ENCODE assay signal across 17 cellular contexts in genomic region chr12:9731393-9731792, GRCh38. TPM values are rescaled to one million over a fixed set of nuclear protein-coding genes. Genes with fewer than 3 reads are reported as not detected.
DNase-seq lines count a peak whose midpoint lies in the region; ATAC-seq, FAIRE-seq and TF ChIP-seq lines count a peak whose summit lies in the region.
"Had no signal": no experiment of that assay in that cellular context is flagged by ENCODE, and none has a peak within 500 bp of the region (broad histone marks: within the 10 kb centered on the region; RNA-seq: fewer than 3 reads in every experiment).

No MANE protein-coding gene starts in this region.

- no peak overlapping the region for H3K14ac ChIP-seq in neuronal stem cell (ENCODE audit: low read length)

- no peak overlapping the region for H4K91ac ChIP-seq in neuronal stem cell (ENCODE audit: low read depth, low read length, poor library complexity)

- H3K79me1 ChIP-seq in neuronal stem cell (ENCODE audit: low read depth, low read length) = no peaks in the 10 kb centered on the region

- no peak overlapping the region for H3K4me2 ChIP-seq in neuronal stem cell (ENCODE audit: insufficient read depth, low read length, poor library complexity, severe bottlenecking)

- peak; percentile 77 for FAIRE-seq in GM18507 (lab: Jason Lieb, UNC)
- FAIRE-seq: endometrium, keratinocyte had no signal

- H3K36me3 Mint-ChIP-seq in CD4-positive, alpha-beta memory T cell = no peaks in the 10 kb centered on the region
- H3K36me3 Mint-ChIP-seq in T-helper 2 cell treated with Interferon-gamma antibody and Interleukin-4, amounts not matched to agents 5 μg/mL and 100 μg/mL, for 36 hours (ENCODE audit: low read depth) = peaks cover 6% of the 10 kb centered on the region
- H3K36me3 Mint-ChIP-seq: CD4-positive, CD25-positive, alpha-beta regulatory T cell had no signal

- no peak overlapping the region for H2BK12ac ChIP-seq in neuronal stem cell (ENCODE audit: low read length)

- CTCF ChIA-PET in CD4-positive, alpha-beta memory T cell (lab: Charles Lee; ENCODE audit: partially characterized antibody) = interaction anchor here (0.9 to 2.5 kb wide), 2 partner anchors 11 to 40 kb away, joined by 3 to 16 read pairs; no protein-coding TSS in a partner anchor

- no peak overlapping the region for H2AK5ac ChIP-seq in neuronal stem cell (ENCODE audit: low read depth, low read length)

- H3K4me3 Mint-ChIP-seq in CD4-positive, alpha-beta memory T cell = peak overlapping the region; percentile 54 to 88 (median 62)
- peak overlapping the region; percentile 90 for H3K4me3 Mint-ChIP-seq in T-helper 2 cell treated with Interferon-gamma antibody and Interleukin-4, amounts not matched to agents 5 μg/mL and 100 μg/mL, for 36 hours
- H3K4me3 Mint-ChIP-seq: CD4-positive, CD25-positive, alpha-beta regulatory T cell had no signal

- no peak overlapping the region for H3K4ac ChIP-seq in neuronal stem cell (ENCODE audit: low read length)

- DNase-seq in CD4-positive, alpha-beta memory T cell = no peak
- DNase-seq in GM18507 (ENCODE audit: extremely low spot score, insufficient read length, low read depth) (no peak), lower lobe of right lung (no peak), neuronal stem cell (ENCODE audit: low spot score) (no peak), DMS 273 (lab: John Stamatoyannopoulos, UW; ENCODE audit: unreplicated experiment) (no peak)
- DNase-seq in T-helper 2 cell treated with Interferon-gamma antibody and Interleukin-4, amounts not matched to agents 5 μg/mL and 100 μg/mL, for 36 hours (ENCODE audit: low spot score) = no peak
- DNase-seq: HCEC 1CT; NCI-H2029 treated with DMSO at 0.1 percent for 48 hours; SHP77 treated with DMSO at 0.1 percent for 48 hours; stimulated activated CD4-positive, alpha-beta T cell treated with anti-CD3 and anti-CD28 coated beads, Interleukin-2, amount 100 ng/mL, for 24 hours had no signal

- no peak for TF ChIP-seq CTCF in lower lobe of right lung (IDR thresholded peaks at IDR 0.05)

- H3K18ac ChIP-seq in neuronal stem cell (ENCODE audit: low read length) = no peak overlapping the region

- POLR2A ChIA-PET in CD4-positive, alpha-beta memory T cell (lab: Charles Lee; ENCODE audit: partially characterized antibody) = interaction anchor here (1.0 to 4.9 kb wide), 3 partner anchors 11 to 70 kb away, joined by 4 to 36 read pairs (median 4); no protein-coding TSS in a partner anchor

- no peak overlapping the region for H3K23ac ChIP-seq in neuronal stem cell (ENCODE audit: low read depth, low read length, poor library complexity)

- H3K27me3 ChIP-seq in CD4-positive, alpha-beta memory T cell (ENCODE audit: insufficient read depth, low read length) = no peaks in the 10 kb centered on the region
- H3K27me3 ChIP-seq in lower lobe of right lung (ENCODE audit: low read depth) (no peaks in the 10 kb centered on the region), neuronal stem cell (ENCODE audit: control insufficient read depth in 3 of 3, insufficient read depth in 3 of 3, low read depth in 1 of 3, low read length in 3 of 3) (no peaks in the 10 kb centered on the region)
- H3K27me3 ChIP-seq: cardiac muscle cell had no signal

- H3K4me1 ChIP-seq in CD4-positive, alpha-beta memory T cell (ENCODE audit: insufficient read depth, low read length) = peaks cover 22% of the 10 kb centered on the region
- H3K4me1 ChIP-seq in lower lobe of right lung = no peaks in the 10 kb centered on the region
- H3K4me1 ChIP-seq in neuronal stem cell (ENCODE audit: control insufficient read depth in 2 of 2, insufficient read depth in 1 of 2, low read depth in 1 of 2, low read length in 2 of 2) = no peaks in the 10 kb centered on the region

- ATAC-seq in lower lobe of right lung = no peak
- ATAC-seq in HG03565 (IDR thresholded peaks at IDR 0.05; ENCODE audit: unreplicated experiment) = no peak

- no peak overlapping the region for H4K8ac ChIP-seq in neuronal stem cell (ENCODE audit: low read depth, low read length)

- intact Hi-C loops in CD4-positive, alpha-beta memory T cell (cut with micrococcal nuclease) = no loop called here
- intact Hi-C loops in lower lobe of right lung (cut with DNase I) = no loop called here

- H3K9me3 ChIP-seq in CD4-positive, alpha-beta memory T cell (ENCODE audit: control insufficient read depth in 1 of 2, low read length in 2 of 2) = no peaks in the 10 kb centered on the region
- H3K9me3 ChIP-seq in lower lobe of right lung = no peaks in the 10 kb centered on the region
- no peaks in the 10 kb centered on the region for H3K9me3 ChIP-seq in neuronal stem cell (replicated peaks in 1 of 2; ENCODE audit: control insufficient read depth in 2 of 2, insufficient read depth in 1 of 2, low read depth in 1 of 2, low read length in 2 of 2)

- no peak overlapping the region for H2AFZ ChIP-seq in neuronal stem cell (ENCODE audit: low read length)

- H3K27ac Mint-ChIP-seq in CD4-positive, alpha-beta memory T cell = peak overlapping the region; percentile 31 to 88 (median 71)
- H3K27ac Mint-ChIP-seq in T-helper 2 cell treated with Interferon-gamma antibody and Interleukin-4, amounts not matched to agents 5 μg/mL and 100 μg/mL, for 36 hours = peak overlapping the region; percentile 86
- H3K27ac Mint-ChIP-seq: progenitor cell of endocrine pancreas had no signal

- H2BK5ac ChIP-seq in neuronal stem cell (ENCODE audit: low read length) = no peak overlapping the region

- WGBS in neuronal stem cell (ENCODE audit: extremely low coverage in 2 of 2, insufficient read length in 2 of 2, insufficient replicate concordance in 1 of 2), 2 donors = no CpG with 5 or more reads among the region's 6 CpGs

- H3K36me3 ChIP-seq in CD4-positive, alpha-beta memory T cell (ENCODE audit: insufficient read depth, low read length) = no peaks in the 10 kb centered on the region
- H3K36me3 ChIP-seq in lower lobe of right lung (no peaks in the 10 kb centered on the region), neuronal stem cell (replicated peaks in 1 of 2; ENCODE audit: control insufficient read depth in 2 of 2, insufficient read depth in 2 of 2, low read length in 2 of 2) (no peaks in the 10 kb centered on the region)
- H3K36me3 ChIP-seq: cardiac muscle cell had no signal

- H3K27ac ChIP-seq in CD4-positive, alpha-beta memory T cell (ENCODE audit: low read depth, low read length) = no peak overlapping the region
- peak overlapping the region; percentile 70 for H3K27ac ChIP-seq in lower lobe of right lung
- H3K27ac ChIP-seq in neuronal stem cell (replicated peaks; ENCODE audit: low read length) = no peak overlapping the region
- H3K27ac ChIP-seq: cardiac muscle cell had no signal

- H3K4me3 ChIP-seq in CD4-positive, alpha-beta memory T cell (ENCODE audit: low read length in 2 of 2) = no peak overlapping the region
- H3K4me3 ChIP-seq in lower lobe of right lung (peak overlapping the region; percentile 22), neuronal stem cell (ENCODE audit: low read length in 2 of 2) (no peak overlapping the region)
- H3K4me3 ChIP-seq: cardiac muscle cell had no signal

- peaks cover 0 to 2% (median 0%) of the 10 kb centered on the region in 8 donors for H3K9me3 Mint-ChIP-seq in CD4-positive, alpha-beta memory T cell
- no peaks in the 10 kb centered on the region for H3K9me3 Mint-ChIP-seq in T-helper 2 cell treated with Interferon-gamma antibody and Interleukin-4, amounts not matched to agents 5 μg/mL and 100 μg/mL, for 36 hours
- H3K9me3 Mint-ChIP-seq: CD4-positive, CD25-positive, alpha-beta regulatory T cell had no signal

- no peaks in the 10 kb centered on the region for H3K27me3 Mint-ChIP-seq in CD4-positive, alpha-beta memory T cell
- H3K27me3 Mint-ChIP-seq in T-helper 2 cell treated with Interferon-gamma antibody and Interleukin-4, amounts not matched to agents 5 μg/mL and 100 μg/mL, for 36 hours (ENCODE audit: low read depth) = no peaks in the 10 kb centered on the region

- no peak overlapping the region for H3K9ac ChIP-seq in neuronal stem cell (ENCODE audit: low read depth, low read length, poor library complexity)

- no peak overlapping the region for H2BK120ac ChIP-seq in neuronal stem cell (ENCODE audit: low read depth, low read length)

- no peak overlapping the region for H2BK15ac ChIP-seq in neuronal stem cell (ENCODE audit: low read length)

- peaks cover 13 to 46% (median 15%) of the 10 kb centered on the region in 4 donors for H3K4me1 Mint-ChIP-seq in CD4-positive, alpha-beta memory T cell
- peaks cover 47% of the 10 kb centered on the region for H3K4me1 Mint-ChIP-seq in T-helper 2 cell treated with Interferon-gamma antibody and Interleukin-4, amounts not matched to agents 5 μg/mL and 100 μg/mL, for 36 hours (ENCODE audit: low read depth)

RNA-seq across cellular contexts. Expression of gene CLECL1, which starts 1.5 kb away (rescaled TPM):
- total RNA-seq in CD4-positive, alpha-beta memory T cell = 1 to 10 TPM; 7.2 to 8.6 TPM
- polyA plus RNA-seq in CD4-positive, alpha-beta memory T cell = 1 to 10 TPM; 4.3 to 7.5 TPM
- total RNA-seq in lower lobe of right lung = 1.7 TPM
- polyA plus RNA-seq in neuronal stem cell (2013, experiment 1 of 2) = not detected
- polyA plus RNA-seq in neuronal stem cell (2013, experiment 2 of 2) = not detected
- total RNA-seq: cardiac muscle cell, LHCN-M2, progenitor cell of endocrine pancreas had no signal
- polyA plus RNA-seq: cardiac muscle cell; CD4-positive, CD25-positive, alpha-beta regulatory T cell; keratinocyte had no signal

RNA-seq across cellular contexts. Expression of gene CD69, which starts 29.3 kb away (rescaled TPM):
- 10 to 100 TPM; 31.0 to 35.9 TPM for total RNA-seq in CD4-positive, alpha-beta memory T cell
- polyA plus RNA-seq in CD4-positive, alpha-beta memory T cell = 1,000 to 10,000 TPM in 1 of 2 donors, 100 to 1,000 TPM in 1; 145 to 1,121 TPM
- total RNA-seq in lower lobe of right lung = 11.4 TPM
- polyA plus RNA-seq in neuronal stem cell (2013, experiment 1 of 2) = not detected
- not detected for polyA plus RNA-seq in neuronal stem cell (2013, experiment 2 of 2)
- total RNA-seq: cardiac muscle cell, LHCN-M2, progenitor cell of endocrine pancreas had no signal
- polyA plus RNA-seq: cardiac muscle cell, keratinocyte had no signal
